ENCODE assay signal across 6 cellular contexts in the genomic region with DNA sequence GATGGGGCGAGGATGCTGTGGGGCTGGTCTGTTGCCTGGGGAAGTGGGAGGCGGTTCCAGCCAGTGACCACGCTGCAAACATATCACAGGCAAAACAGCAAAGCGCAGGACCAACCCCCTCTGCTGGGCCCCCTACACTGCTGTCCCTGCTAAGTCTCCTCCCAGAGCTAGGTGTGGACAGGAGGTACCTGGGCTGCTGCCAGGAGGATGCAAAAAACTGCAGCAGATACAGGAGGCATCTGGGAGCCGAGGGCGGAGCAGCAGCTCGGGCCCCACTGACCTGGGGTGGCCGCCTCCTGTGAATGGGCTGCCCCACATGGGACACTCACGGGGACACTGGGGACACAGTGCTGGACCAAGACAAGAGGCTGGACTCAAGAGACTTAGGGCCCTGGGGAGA.
"Had no signal": no experiment of that assay in that cellular context is flagged by ENCODE, and none has a peak within 500 bp of the region (broad histone marks: within the 10 kb centered on the region; RNA-seq: fewer than 3 reads in every experiment).

No MANE protein-coding gene starts in this region.

- DNase-seq: amniotic stem cell had no signal

- H3K79me2 ChIP-seq: parathyroid adenoma had no signal

- H3K27ac ChIP-seq: parathyroid adenoma, psoas muscle, thoracic aorta, uterus had no signal

- H3K4me1 ChIP-seq: gastrocnemius medialis, parathyroid adenoma, psoas muscle, uterus had no signal

- H3K9ac ChIP-seq: parathyroid adenoma had no signal

- H3K9me3 ChIP-seq: uterus had no signal

- H3K27me3 ChIP-seq: gastrocnemius medialis, uterus had no signal

- H3K4me3 ChIP-seq: gastrocnemius medialis, psoas muscle, thoracic aorta, uterus had no signal

- H3K36me3 ChIP-seq: gastrocnemius medialis, thoracic aorta, uterus had no signal
